ENCODE assay signal across 11 cellular contexts in the genomic region with DNA sequence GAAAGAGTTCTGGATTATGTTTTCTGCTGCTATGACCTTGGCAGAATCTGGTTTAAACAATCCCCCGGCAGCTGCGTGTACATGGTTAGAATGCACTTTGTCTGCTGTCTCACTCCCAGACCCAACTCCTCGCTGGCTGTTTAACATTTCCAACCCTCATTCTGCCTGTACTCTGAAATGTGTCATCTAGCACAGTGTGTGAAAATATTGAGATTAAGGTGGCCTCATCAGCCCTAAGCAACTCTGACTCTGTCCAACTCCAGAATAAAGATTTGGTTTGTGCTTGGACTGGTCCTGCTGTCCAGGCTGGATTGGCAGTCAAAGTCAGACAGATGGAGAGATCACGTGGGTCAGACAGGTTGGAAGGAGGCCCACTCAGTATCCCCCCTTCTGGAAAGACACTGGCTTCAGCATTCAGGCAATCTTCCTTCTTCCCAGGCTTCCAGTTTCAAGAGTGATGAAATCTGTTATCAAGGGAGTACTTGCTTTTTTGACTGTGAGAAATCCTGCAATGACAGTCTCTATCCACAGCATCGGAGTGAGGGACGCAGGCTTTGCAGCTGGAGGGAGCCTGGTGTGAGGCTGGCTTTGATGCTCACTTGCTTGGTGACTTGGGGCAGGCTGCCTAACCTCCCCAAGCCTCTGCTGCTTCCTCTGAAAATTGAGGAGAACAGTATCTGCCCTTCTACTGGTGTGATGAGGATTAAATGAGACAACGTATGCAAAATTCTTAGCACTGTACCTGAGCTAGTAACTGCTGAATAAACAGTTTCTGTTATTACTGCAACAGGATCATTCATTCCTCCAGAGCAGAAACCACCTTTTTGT. TPM values are rescaled to one million over a fixed set of nuclear protein-coding genes. Genes with fewer than 3 reads are reported as not detected.
DNase-seq lines count a peak whose midpoint lies in the region; ATAC-seq and TF ChIP-seq lines count a peak whose summit lies in the region.
"Had no signal": no experiment of that assay in that cellular context is flagged by ENCODE, and none has a peak within 500 bp of the region (broad histone marks: within the 10 kb centered on the region; RNA-seq: fewer than 3 reads in every experiment).

No MANE protein-coding gene starts in this region.

- H3K4me3 ChIP-seq in skeletal muscle tissue (ENCODE audit: low read length in 3 of 3) (no peak overlapping the region), thyroid gland (replicated peaks in 1 of 3) (no peak overlapping the region)
- H3K4me3 ChIP-seq: BLaER1 treated with 17β-estradiol and CSF1 and Interleukin-3, amounts not matched to agents 10 nM and 100 nM had no signal

- H3K27me3 ChIP-seq in skeletal muscle tissue (ENCODE audit: control insufficient read depth in 3 of 3, insufficient read depth in 3 of 3, low read length in 3 of 3) (no peaks in the 10 kb centered on the region), thyroid gland (no peaks in the 10 kb centered on the region)
- H3K27me3 ChIP-seq: BLaER1 treated with 17β-estradiol and CSF1 and Interleukin-3, amounts not matched to agents 10 nM and 100 nM had no signal

- H3K27ac ChIP-seq in caudate nucleus (ENCODE audit: low read depth, low read length) (no peak overlapping the region), skeletal muscle tissue (ENCODE audit: low read depth, low read length) (no peak overlapping the region), thyroid gland (no peak overlapping the region)
- H3K27ac ChIP-seq: BLaER1 treated with 17β-estradiol and CSF1 and Interleukin-3, amounts not matched to agents 10 nM and 100 nM had no signal

- H3K9ac ChIP-seq in skeletal muscle tissue (ENCODE audit: low read depth in 1 of 3, low read length in 3 of 3): peak overlapping the region in 2 of 3 donors; percentile 6 to 12
- H3K9ac ChIP-seq: BLaER1 treated with 17β-estradiol and CSF1 and Interleukin-3, amounts not matched to agents 10 nM and 100 nM had no signal

- TF ChIP-seq POLR2A in thyroid gland (IDR thresholded peaks at IDR 0.05): no peak

- H3K27me3 Mint-ChIP-seq in activated T-cell treated with anti-CD3 and anti-CD28 coated beads, Interleukin-2, amount 50 U/mL, for 24 hours: peaks cover 13% of the 10 kb centered on the region

- peak; percentile 22 for ATAC-seq in left lobe of liver
- ATAC-seq in stimulated activated effector memory CD8-positive, alpha-beta T cell treated with anti-CD3 and anti-CD28 coated beads, Interleukin-12 subunit alpha, Interleukin-12 subunit beta, amount 100 ng/mL, for 72 hours: no peak
- ATAC-seq: natural killer cell treated with Interleukin-12 subunit alpha and Interleukin-12 subunit beta and Interleukin-15 and Interleukin-18, amount 100 ng/mL, for 72 hours had no signal

- no peak for TF ChIP-seq CTCF in thyroid gland (IDR thresholded peaks at IDR 0.05)

- H3K36me3 Mint-ChIP-seq in stimulated activated effector memory CD8-positive, alpha-beta T cell treated with anti-CD3 and anti-CD28 coated beads, Interleukin-12 subunit alpha, Interleukin-12 subunit beta, amount 100 ng/mL, for 72 hours: no peaks in the 10 kb centered on the region
- H3K36me3 Mint-ChIP-seq in activated T-cell treated with anti-CD3 and anti-CD28 coated beads, Interleukin-2, amount 50 U/mL, for 24 hours (ENCODE audit: low read depth): no peaks in the 10 kb centered on the region
- H3K36me3 Mint-ChIP-seq: natural killer cell treated with Interleukin-12 subunit alpha and Interleukin-12 subunit beta and Interleukin-15 and Interleukin-18, amount 100 ng/mL, for 72 hours had no signal

- H3K4me1 Mint-ChIP-seq in stimulated activated effector memory CD8-positive, alpha-beta T cell treated with anti-CD3 and anti-CD28 coated beads, Interleukin-12 subunit alpha, Interleukin-12 subunit beta, amount 100 ng/mL, for 72 hours: peaks cover 11% of the 10 kb centered on the region
- H3K4me1 Mint-ChIP-seq in activated T-cell treated with anti-CD3 and anti-CD28 coated beads, Interleukin-2, amount 50 U/mL, for 24 hours (ENCODE audit: low read depth): no peaks in the 10 kb centered on the region

- WGBS in thyroid gland, 2 donors: 64 to 83% methylated on average over 7 of the region's 7 CpGs

- peaks cover 36 to 42% (median 38%) of the 10 kb centered on the region in 3 donors for H3K4me1 ChIP-seq in skeletal muscle tissue (ENCODE audit: control insufficient read depth in 3 of 3, insufficient read depth in 3 of 3, low read length in 3 of 3)
- peaks cover 3 to 18% of the 10 kb centered on the region in 2 donors for H3K4me1 ChIP-seq in thyroid gland

- H3K36me3 ChIP-seq in skeletal muscle tissue (ENCODE audit: control insufficient read depth in 3 of 3, insufficient read depth in 3 of 3, low read length in 3 of 3) (no peaks in the 10 kb centered on the region), thyroid gland (no peaks in the 10 kb centered on the region)
- H3K36me3 ChIP-seq: BLaER1 treated with 17β-estradiol and CSF1 and Interleukin-3, amounts not matched to agents 10 nM and 100 nM had no signal

- no peak overlapping the region for H3K27ac Mint-ChIP-seq in stimulated activated effector memory CD8-positive, alpha-beta T cell treated with anti-CD3 and anti-CD28 coated beads, Interleukin-12 subunit alpha, Interleukin-12 subunit beta, amount 100 ng/mL, for 72 hours
- no peak overlapping the region for H3K27ac Mint-ChIP-seq in activated T-cell treated with anti-CD3 and anti-CD28 coated beads, Interleukin-2, amount 50 U/mL, for 24 hours
- H3K27ac Mint-ChIP-seq: natural killer cell treated with Interleukin-12 subunit alpha and Interleukin-12 subunit beta and Interleukin-15 and Interleukin-18, amount 100 ng/mL, for 72 hours had no signal

- no peaks in the 10 kb centered on the region for H3K9me3 Mint-ChIP-seq in stimulated activated effector memory CD8-positive, alpha-beta T cell treated with anti-CD3 and anti-CD28 coated beads, Interleukin-12 subunit alpha, Interleukin-12 subunit beta, amount 100 ng/mL, for 72 hours
- no peaks in the 10 kb centered on the region for H3K9me3 Mint-ChIP-seq in activated T-cell treated with anti-CD3 and anti-CD28 coated beads, Interleukin-2, amount 50 U/mL, for 24 hours
- H3K9me3 Mint-ChIP-seq: natural killer cell treated with Interleukin-12 subunit alpha and Interleukin-12 subunit beta and Interleukin-15 and Interleukin-18, amount 100 ng/mL, for 72 hours had no signal

- DNase-seq in NCI-H1092 treated with DMSO at 0.1 percent for 48 hours (lab: John Stamatoyannopoulos, UW) (peak; percentile 64), caudate nucleus (lab: John Stamatoyannopoulos, UW) (peak in 34 of 61 donors; percentile 16 to 75 (median 40)), left lobe of liver (ENCODE audit: low spot score) (no peak), NK-92 (lab: John Stamatoyannopoulos, UW; ENCODE audit: unreplicated experiment) (no peak), thyroid gland (no peak)
- DNase-seq in stimulated activated effector memory CD8-positive, alpha-beta T cell treated with anti-CD3 and anti-CD28 coated beads, Interleukin-12 subunit alpha, Interleukin-12 subunit beta, amount 100 ng/mL, for 72 hours (ENCODE audit: low spot score in 2 of 2): no peak
- no peak for DNase-seq in activated T-cell treated with anti-CD3 and anti-CD28 coated beads, Interleukin-2, amount 50 U/mL, for 24 hours
- DNase-seq: activated CD4-positive, CD25-positive, alpha-beta regulatory T cell had no signal

- intact Hi-C loops in thyroid gland (cut with DNase I): no loop called here

- H3K4me3 Mint-ChIP-seq in stimulated activated effector memory CD8-positive, alpha-beta T cell treated with anti-CD3 and anti-CD28 coated beads, Interleukin-12 subunit alpha, Interleukin-12 subunit beta, amount 100 ng/mL, for 72 hours: no peak overlapping the region
- no peak overlapping the region for H3K4me3 Mint-ChIP-seq in activated T-cell treated with anti-CD3 and anti-CD28 coated beads, Interleukin-2, amount 50 U/mL, for 24 hours
- H3K4me3 Mint-ChIP-seq: natural killer cell treated with Interleukin-12 subunit alpha and Interleukin-12 subunit beta and Interleukin-15 and Interleukin-18, amount 100 ng/mL, for 72 hours had no signal

- no peaks in the 10 kb centered on the region for H3K9me3 ChIP-seq in skeletal muscle tissue (ENCODE audit: control insufficient read depth in 3 of 3, low read length in 3 of 3)
- no peaks in the 10 kb centered on the region for H3K9me3 ChIP-seq in thyroid gland
- H3K9me3 ChIP-seq: BLaER1 treated with 17β-estradiol and CSF1 and Interleukin-3, amounts not matched to agents 10 nM and 100 nM had no signal

RNA-seq across cellular contexts. Expression of a gene that starts 29.8 kb away (rescaled TPM):
- total RNA-seq in left lobe of liver: 11.4 TPM
- 6.3 TPM for total RNA-seq in skeletal muscle tissue
- 1 to 10 TPM; 1.2 to 5.0 (median 3.3) TPM for total RNA-seq in thyroid gland

Comparison
In these comparisons a context has a peak if more than half of its experiments do, and no peak if none do; other contexts are left out.
1. DNase-seq: peak in NCI-H1092 treated with DMSO at 0.1 percent for 48 hours (single experiment) and caudate nucleus (34 of 61); none in left lobe of liver (single experiment), NK-92 (single experiment), stimulated activated effector memory CD8-positive, alpha-beta T cell treated with anti-CD3 and anti-CD28 coated beads, Interleukin-12 subunit alpha, Interleukin-12 subunit beta, amount 100 ng/mL, for 72 hours (0 of 2), thyroid gland (0 of 2) and activated T-cell treated with anti-CD3 and anti-CD28 coated beads, Interleukin-2, amount 50 U/mL, for 24 hours (single experiment).